In genomic region chr6:29552512-29553051, GRCh38 we compare ENCODE assay signal across 8 cellular contexts.
DNase-seq lines count a peak whose midpoint lies in the region; ATAC-seq, FAIRE-seq and TF ChIP-seq lines count a peak whose summit lies in the region.

No MANE protein-coding gene starts in this region.

- H3K4me2 ChIP-seq in Loucy (ENCODE audit: low read depth, low read length, poor library complexity, severe bottlenecking), result no peak overlapping the region

- FAIRE-seq in islet of Langerhans (lab: Jason Lieb, UNC), result peak; percentile 70

- TF ChIP-seq CTCF in GM10266 (IDR thresholded peaks at IDR 0.05; ENCODE audit: control insufficient read depth, insufficient read depth, low read depth, missing control alignments) (no peak), Loucy (conservative IDR thresholded peaks at IDR 0.05; ENCODE audit: low read length) (no peak), brain microvascular endothelial cell (IDR thresholded peaks at IDR 0.05; ENCODE audit: low read depth, low read length, missing control alignments) (no peak)

- H3K4me1 ChIP-seq in Loucy (ENCODE audit: insufficient read depth, low read length, poor library complexity, severe bottlenecking), result no peaks in the 10 kb centered on the region

- H3K27ac ChIP-seq in brain microvascular endothelial cell, result no peak overlapping the region

- ATAC-seq in GM21717 (IDR thresholded peaks at IDR 0.05; ENCODE audit: unreplicated experiment) (peak; percentile 83), HG03039 (IDR thresholded peaks at IDR 0.05; ENCODE audit: unreplicated experiment) (no peak)

- peak overlapping the region; percentile 67; the same call in 1 of the 2 replicates for H2AFZ ChIP-seq in Loucy (ENCODE audit: low read length)

- H3K4me3 ChIP-seq in Loucy (ENCODE audit: low read length, poor library complexity, severe bottlenecking), result no peak overlapping the region
- no peak overlapping the region for H3K4me3 ChIP-seq in brain microvascular endothelial cell (ENCODE audit: low read depth, low read length)

- H3K27me3 ChIP-seq in Loucy (ENCODE audit: insufficient read depth, low read length, poor library complexity, severe bottlenecking) (no peaks in the 10 kb centered on the region), brain microvascular endothelial cell (replicated peaks) (peaks cover 24% of the 10 kb centered on the region)

- no peaks in the 10 kb centered on the region for H3K9me3 ChIP-seq in Loucy (ENCODE audit: insufficient read depth, low read depth, low read length)

- no peaks in the 10 kb centered on the region for H4K20me1 ChIP-seq in Loucy (ENCODE audit: insufficient read depth, low read length, poor library complexity, severe bottlenecking)

- in situ Hi-C loops in brain microvascular endothelial cell (cut with HindIII; ENCODE audit: low pct_ligation_motif_present, low sequenced_read_pairs), result no loop called here

- DNase-seq in GM10266 (ENCODE audit: extremely low spot score) (peak; percentile 81), brain microvascular endothelial cell (peak; percentile 78), stromal cell of bone marrow (ENCODE audit: low read depth) (peak; percentile 36)
- DNase-seq in stimulated activated CD4-positive, alpha-beta T cell treated with anti-CD3 and anti-CD28 coated beads, Interleukin-2, amount 100 ng/mL, for 24 hours, result no peak

- H3K9ac ChIP-seq in Loucy (ENCODE audit: low read depth, low read length, poor library complexity, severe bottlenecking), result no peak overlapping the region

- no peaks in the 10 kb centered on the region for H3K79me2 ChIP-seq in Loucy (ENCODE audit: insufficient read depth, low read length)

- no peaks in the 10 kb centered on the region for H3K9me2 ChIP-seq in Loucy (replicated peaks; ENCODE audit: low read depth, low read length)

- H3K36me3 ChIP-seq in Loucy (ENCODE audit: insufficient read depth, low read length), result no peaks in the 10 kb centered on the region
- H3K36me3 ChIP-seq in brain microvascular endothelial cell (replicated peaks), result no peaks in the 10 kb centered on the region

- no peaks in the 10 kb centered on the region for H3F3A ChIP-seq in Loucy (ENCODE audit: low read depth)

Comparison
In these comparisons a context has a peak if more than half of its experiments do, and no peak if none do; other contexts are left out.
1. DNase-seq: peak in GM10266 (single experiment), brain microvascular endothelial cell (single experiment) and stromal cell of bone marrow (single experiment); none in stimulated activated CD4-positive, alpha-beta T cell treated with anti-CD3 and anti-CD28 coated beads, Interleukin-2, amount 100 ng/mL, for 24 hours (0 of 2).